Comparison of ENCODE assay signal across 10 cellular contexts in the genomic region with DNA sequence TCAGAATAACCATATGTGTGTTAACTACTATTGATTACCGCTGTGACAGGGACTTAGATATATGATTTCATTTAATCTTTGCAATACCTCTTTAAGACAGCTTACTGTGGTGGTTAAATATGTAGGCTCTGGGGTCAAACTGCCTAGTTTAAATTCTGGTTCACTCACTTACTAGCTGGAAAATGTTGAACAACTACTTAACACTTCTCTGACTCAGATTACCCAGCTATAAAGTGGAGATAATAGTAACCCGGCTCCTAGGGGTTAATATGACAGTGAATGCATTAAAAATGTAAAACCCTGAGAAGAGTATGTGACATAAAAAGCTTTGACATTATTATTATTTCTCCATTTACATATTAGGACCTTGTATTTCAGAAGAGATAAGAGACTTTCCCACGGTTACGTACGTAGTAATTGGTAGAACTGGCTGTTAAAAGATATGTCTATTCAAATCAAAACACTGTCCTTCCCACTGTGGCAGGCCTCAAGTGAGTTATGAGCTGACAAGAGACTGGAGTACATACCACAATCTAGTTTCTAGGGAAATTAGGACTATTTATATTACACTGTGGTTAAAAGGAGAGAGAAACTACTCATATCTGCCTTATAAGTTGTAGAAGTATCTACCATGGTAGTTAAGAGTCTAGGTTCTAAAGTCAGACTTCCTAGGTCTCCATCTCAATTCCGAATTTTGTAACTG. TPM values are rescaled to one million over a fixed set of nuclear protein-coding genes. Genes with fewer than 3 reads are reported as not detected.
A peak's percentile ranks its signal among the peaks of the same experiment; 100 is the strongest.
DNase-seq lines count a peak whose midpoint lies in the region; ATAC-seq and TF ChIP-seq lines count a peak whose summit lies in the region.
"Had no signal": no experiment of that assay in that cellular context is flagged by ENCODE, and none has a peak within 500 bp of the region (broad histone marks: within the 10 kb centered on the region; RNA-seq: fewer than 3 reads in every experiment).

No MANE protein-coding gene starts in this region.

- no peaks in the 10 kb centered on the region for H3K27me3 ChIP-seq in stomach smooth muscle (ENCODE audit: control insufficient read depth in 1 of 2, insufficient read depth in 2 of 2, low read length in 2 of 2)

- no peak overlapping the region for H3K9ac ChIP-seq in stomach smooth muscle (ENCODE audit: low read length in 2 of 2)

- peak; percentile 93 for ATAC-seq in HG03469 (IDR thresholded peaks at IDR 0.05; ENCODE audit: unreplicated experiment)

- H3K9me3 ChIP-seq in stomach smooth muscle (ENCODE audit: control insufficient read depth in 2 of 2, low read length in 2 of 2): no peaks in the 10 kb centered on the region
- H3K9me3 ChIP-seq: MG63 had no signal

- CTCF ChIA-PET in HEK293T (lab: Yijun Ruan, JAX): interaction anchor here (1.0 kb wide), 1 partner anchor 594 kb away, joined by 3 read pairs; no protein-coding TSS in a partner anchor

- peak overlapping the region; percentile 32 for H3K27ac ChIP-seq in stomach smooth muscle (ENCODE audit: low read length)

- no peaks in the 10 kb centered on the region for H3K36me3 ChIP-seq in stomach smooth muscle (ENCODE audit: control insufficient read depth in 2 of 2, insufficient read depth in 2 of 2, low read length in 2 of 2)
- H3K36me3 ChIP-seq: MG63 had no signal

- no peak overlapping the region for H3K4me3 ChIP-seq in stomach smooth muscle (ENCODE audit: low read length in 2 of 2)
- H3K4me3 ChIP-seq: MG63 had no signal

- peaks cover 24% of the 10 kb centered on the region for H3K4me1 ChIP-seq in stomach smooth muscle (ENCODE audit: control insufficient read depth, insufficient read depth, low read length)

- POLR2A ChIA-PET in HEK293T (lab: Yijun Ruan, JAX): no interaction called here

- peak; percentile 25 for DNase-seq in stimulated activated CD4-positive, alpha-beta T cell treated with anti-CD3 and anti-CD28 coated beads, Interleukin-15, amount 100 ng/mL, for 24 hours
- DNase-seq in stimulated activated CD4-positive, alpha-beta T cell treated with anti-CD3 and anti-CD28 coated beads, Interleukin-2, amount 100 ng/mL, for 24 hours: no peak
- DNase-seq in HEK293T (ENCODE audit: extremely low spot score) (no peak), dermis blood vessel endothelial cell (no peak), RKO (ENCODE audit: low spot score) (no peak), foreskin melanocyte (no peak)
- DNase-seq: activated T-cell treated with anti-CD3 and anti-CD28 coated beads, Interleukin-2, amount 50 U/mL, for 4 hours; MG63 had no signal

TF ChIP-seq in HEK293T, 16 proteins besides CTCF, POLR2A, EP300 and RAD21:
- TF ChIP-seq, protein P1, sequence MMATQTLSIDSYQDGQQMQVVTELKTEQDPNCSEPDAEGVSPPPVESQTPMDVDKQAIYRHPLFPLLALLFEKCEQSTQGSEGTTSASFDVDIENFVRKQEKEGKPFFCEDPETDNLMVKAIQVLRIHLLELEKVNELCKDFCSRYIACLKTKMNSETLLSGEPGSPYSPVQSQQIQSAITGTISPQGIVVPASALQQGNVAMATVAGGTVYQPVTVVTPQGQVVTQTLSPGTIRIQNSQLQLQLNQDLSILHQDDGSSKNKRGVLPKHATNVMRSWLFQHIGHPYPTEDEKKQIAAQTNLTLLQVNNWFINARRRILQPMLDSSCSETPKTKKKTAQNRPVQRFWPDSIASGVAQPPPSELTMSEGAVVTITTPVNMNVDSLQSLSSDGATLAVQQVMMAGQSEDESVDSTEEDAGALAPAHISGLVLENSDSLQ (IDR thresholded peaks at IDR 0.05): peak; percentile 69; the same call in 1 of the 2 replicates
- no peak for TF ChIP-seq TARDBP (IDR thresholded peaks at IDR 0.05)

RNA-seq across cellular contexts. Expression of a gene that starts 4.4 kb away (rescaled TPM):
- 18.0 and 19.6 TPM in 2 replicates for total RNA-seq in dermis blood vessel endothelial cell
